ENCODE assay signal across 2 cellular contexts in the genomic region with DNA sequence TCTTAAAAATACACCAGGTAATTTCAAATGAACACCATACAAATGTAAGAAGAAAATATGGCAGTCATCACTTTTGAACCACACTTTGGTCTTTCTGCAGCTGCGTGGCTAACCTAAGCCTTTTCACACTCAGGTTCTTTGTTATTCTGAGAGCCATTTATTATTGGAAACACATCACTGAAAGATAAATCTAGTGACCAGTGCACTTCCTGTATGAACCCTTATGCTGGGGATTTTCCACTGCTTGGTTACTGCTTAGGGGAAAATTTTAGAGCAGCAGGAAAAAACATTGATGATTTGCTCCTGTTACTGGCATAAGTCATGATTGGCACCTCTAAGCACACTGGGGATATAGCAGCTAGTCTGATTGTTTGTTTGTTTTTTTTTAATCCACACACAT.
TF ChIP-seq lines count a peak whose summit lies in the region.

No MANE protein-coding gene starts in this region.

TF ChIP-seq in HepG2, 621 proteins besides CTCF, POLR2A, EP300 and RAD21:
- TF ChIP-seq MAFK (conservative IDR thresholded peaks at IDR 0.05 in 1 of 2, IDR thresholded peaks at IDR 0.05 in 1 of 2; ENCODE audit: low read length in 2 of 2): peak; percentile 72 to 75
- TF ChIP-seq MAFF (IDR thresholded peaks at IDR 0.05; ENCODE audit: low read depth, low read length): peak; percentile 74
- no peak for TF ChIP-seq TOE1 (CRISPR knock-in tag; IDR thresholded peaks at IDR 0.05)

TF ChIP-seq in HEK293T, 16 proteins besides CTCF, POLR2A, EP300 and RAD21:
- no peak for TF ChIP-seq TARDBP (IDR thresholded peaks at IDR 0.05)
- TF ChIP-seq ELF4 (IDR thresholded peaks at IDR 0.05): no peak
- TF ChIP-seq, protein P1, sequence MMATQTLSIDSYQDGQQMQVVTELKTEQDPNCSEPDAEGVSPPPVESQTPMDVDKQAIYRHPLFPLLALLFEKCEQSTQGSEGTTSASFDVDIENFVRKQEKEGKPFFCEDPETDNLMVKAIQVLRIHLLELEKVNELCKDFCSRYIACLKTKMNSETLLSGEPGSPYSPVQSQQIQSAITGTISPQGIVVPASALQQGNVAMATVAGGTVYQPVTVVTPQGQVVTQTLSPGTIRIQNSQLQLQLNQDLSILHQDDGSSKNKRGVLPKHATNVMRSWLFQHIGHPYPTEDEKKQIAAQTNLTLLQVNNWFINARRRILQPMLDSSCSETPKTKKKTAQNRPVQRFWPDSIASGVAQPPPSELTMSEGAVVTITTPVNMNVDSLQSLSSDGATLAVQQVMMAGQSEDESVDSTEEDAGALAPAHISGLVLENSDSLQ (IDR thresholded peaks at IDR 0.05): no peak
- TF ChIP-seq HDGF (IDR thresholded peaks at IDR 0.05; ENCODE audit: borderline replicate concordance): no peak
- no peak for TF ChIP-seq NFRKB (IDR thresholded peaks at IDR 0.05)
- no peak for TF ChIP-seq FOXM1 (IDR thresholded peaks at IDR 0.05; ENCODE audit: borderline replicate concordance)
- TF ChIP-seq LEF1 (IDR thresholded peaks at IDR 0.05; ENCODE audit: borderline replicate concordance): no peak
- no peak for TF ChIP-seq BHLHE40 (IDR thresholded peaks at IDR 0.05; ENCODE audit: borderline replicate concordance)
- TF ChIP-seq ARNT (IDR thresholded peaks at IDR 0.05): no peak
- TF ChIP-seq ZNF384 (IDR thresholded peaks at IDR 0.05): no peak
- TF ChIP-seq CTBP1 (IDR thresholded peaks at IDR 0.05; ENCODE audit: borderline replicate concordance): no peak
- TF ChIP-seq L3MBTL2 (conservative IDR thresholded peaks at IDR 0.05): no peak
- TF ChIP-seq SUZ12 (IDR thresholded peaks at IDR 0.05): no peak
- TF ChIP-seq FOXK2 (IDR thresholded peaks at IDR 0.05): no peak
TF ChIP-seq in HEK293T: peak in this region for 0.
